Comparison of ENCODE assay signal across 2 cellular contexts in the genomic region with DNA sequence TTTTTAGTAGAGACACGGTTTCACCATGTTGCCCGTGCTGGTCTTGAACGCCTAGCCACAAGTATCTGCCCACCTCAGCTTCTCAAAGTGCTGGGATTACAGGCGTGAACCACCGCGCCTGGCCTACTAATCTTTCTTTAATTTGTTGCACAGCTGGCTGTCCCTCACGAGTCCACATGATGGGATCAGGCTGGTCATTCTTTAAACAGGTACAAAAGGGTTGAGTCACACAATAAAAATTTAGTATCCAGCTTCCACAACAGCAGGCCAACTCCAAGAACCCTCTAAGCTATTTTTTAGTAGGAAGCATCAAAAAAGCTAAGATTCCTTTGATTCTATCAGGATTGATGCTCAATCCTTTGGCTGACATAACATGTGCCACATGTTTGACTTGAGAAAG.
TF ChIP-seq lines count a peak whose summit lies in the region.

No MANE protein-coding gene starts in this region.

TF ChIP-seq in A549, 52 proteins besides CTCF, POLR2A, EP300 and RAD21:
- TF ChIP-seq, protein P1, sequence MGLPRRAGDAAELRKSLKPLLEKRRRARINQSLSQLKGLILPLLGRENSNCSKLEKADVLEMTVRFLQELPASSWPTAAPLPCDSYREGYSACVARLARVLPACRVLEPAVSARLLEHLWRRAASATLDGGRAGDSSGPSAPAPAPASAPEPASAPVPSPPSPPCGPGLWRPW (IDR thresholded peaks at IDR 0.05): no peak
- TF ChIP-seq, protein P2, sequence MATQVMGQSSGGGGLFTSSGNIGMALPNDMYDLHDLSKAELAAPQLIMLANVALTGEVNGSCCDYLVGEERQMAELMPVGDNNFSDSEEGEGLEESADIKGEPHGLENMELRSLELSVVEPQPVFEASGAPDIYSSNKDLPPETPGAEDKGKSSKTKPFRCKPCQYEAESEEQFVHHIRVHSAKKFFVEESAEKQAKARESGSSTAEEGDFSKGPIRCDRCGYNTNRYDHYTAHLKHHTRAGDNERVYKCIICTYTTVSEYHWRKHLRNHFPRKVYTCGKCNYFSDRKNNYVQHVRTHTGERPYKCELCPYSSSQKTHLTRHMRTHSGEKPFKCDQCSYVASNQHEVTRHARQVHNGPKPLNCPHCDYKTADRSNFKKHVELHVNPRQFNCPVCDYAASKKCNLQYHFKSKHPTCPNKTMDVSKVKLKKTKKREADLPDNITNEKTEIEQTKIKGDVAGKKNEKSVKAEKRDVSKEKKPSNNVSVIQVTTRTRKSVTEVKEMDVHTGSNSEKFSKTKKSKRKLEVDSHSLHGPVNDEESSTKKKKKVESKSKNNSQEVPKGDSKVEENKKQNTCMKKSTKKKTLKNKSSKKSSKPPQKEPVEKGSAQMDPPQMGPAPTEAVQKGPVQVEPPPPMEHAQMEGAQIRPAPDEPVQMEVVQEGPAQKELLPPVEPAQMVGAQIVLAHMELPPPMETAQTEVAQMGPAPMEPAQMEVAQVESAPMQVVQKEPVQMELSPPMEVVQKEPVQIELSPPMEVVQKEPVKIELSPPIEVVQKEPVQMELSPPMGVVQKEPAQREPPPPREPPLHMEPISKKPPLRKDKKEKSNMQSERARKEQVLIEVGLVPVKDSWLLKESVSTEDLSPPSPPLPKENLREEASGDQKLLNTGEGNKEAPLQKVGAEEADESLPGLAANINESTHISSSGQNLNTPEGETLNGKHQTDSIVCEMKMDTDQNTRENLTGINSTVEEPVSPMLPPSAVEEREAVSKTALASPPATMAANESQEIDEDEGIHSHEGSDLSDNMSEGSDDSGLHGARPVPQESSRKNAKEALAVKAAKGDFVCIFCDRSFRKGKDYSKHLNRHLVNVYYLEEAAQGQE (IDR thresholded peaks at IDR 0.05): no peak
- TF ChIP-seq, protein P3, sequence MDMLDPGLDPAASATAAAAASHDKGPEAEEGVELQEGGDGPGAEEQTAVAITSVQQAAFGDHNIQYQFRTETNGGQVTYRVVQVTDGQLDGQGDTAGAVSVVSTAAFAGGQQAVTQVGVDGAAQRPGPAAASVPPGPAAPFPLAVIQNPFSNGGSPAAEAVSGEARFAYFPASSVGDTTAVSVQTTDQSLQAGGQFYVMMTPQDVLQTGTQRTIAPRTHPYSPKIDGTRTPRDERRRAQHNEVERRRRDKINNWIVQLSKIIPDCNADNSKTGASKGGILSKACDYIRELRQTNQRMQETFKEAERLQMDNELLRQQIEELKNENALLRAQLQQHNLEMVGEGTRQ (IDR thresholded peaks at IDR 0.05): no peak
- TF ChIP-seq, protein P4, sequence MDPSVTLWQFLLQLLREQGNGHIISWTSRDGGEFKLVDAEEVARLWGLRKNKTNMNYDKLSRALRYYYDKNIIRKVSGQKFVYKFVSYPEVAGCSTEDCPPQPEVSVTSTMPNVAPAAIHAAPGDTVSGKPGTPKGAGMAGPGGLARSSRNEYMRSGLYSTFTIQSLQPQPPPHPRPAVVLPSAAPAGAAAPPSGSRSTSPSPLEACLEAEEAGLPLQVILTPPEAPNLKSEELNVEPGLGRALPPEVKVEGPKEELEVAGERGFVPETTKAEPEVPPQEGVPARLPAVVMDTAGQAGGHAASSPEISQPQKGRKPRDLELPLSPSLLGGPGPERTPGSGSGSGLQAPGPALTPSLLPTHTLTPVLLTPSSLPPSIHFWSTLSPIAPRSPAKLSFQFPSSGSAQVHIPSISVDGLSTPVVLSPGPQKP (IDR thresholded peaks at IDR 0.05; ENCODE audit: low read depth, low read length): no peak
- TF ChIP-seq HOXB5 (CRISPR knock-in tag; IDR thresholded peaks at IDR 0.05): no peak
- no peak for TF ChIP-seq GATA3 (IDR thresholded peaks at IDR 0.05; ENCODE audit: borderline replicate concordance)
- TF ChIP-seq, protein P5, sequence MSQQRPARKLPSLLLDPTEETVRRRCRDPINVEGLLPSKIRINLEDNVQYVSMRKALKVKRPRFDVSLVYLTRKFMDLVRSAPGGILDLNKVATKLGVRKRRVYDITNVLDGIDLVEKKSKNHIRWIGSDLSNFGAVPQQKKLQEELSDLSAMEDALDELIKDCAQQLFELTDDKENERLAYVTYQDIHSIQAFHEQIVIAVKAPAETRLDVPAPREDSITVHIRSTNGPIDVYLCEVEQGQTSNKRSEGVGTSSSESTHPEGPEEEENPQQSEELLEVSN (IDR thresholded peaks at IDR 0.05; ENCODE audit: borderline replicate concordance, low read depth): no peak
- TF ChIP-seq HOXA7 (CRISPR knock-in tag; IDR thresholded peaks at IDR 0.05): no peak
- no peak for TF ChIP-seq ESRRA (IDR thresholded peaks at IDR 0.05; ENCODE audit: borderline replicate concordance, low read length)
- no peak for TF ChIP-seq HEYL (CRISPR knock-in tag; IDR thresholded peaks at IDR 0.05)
- no peak for TF ChIP-seq CBX2 (IDR thresholded peaks at IDR 0.05; ENCODE audit: borderline replicate concordance, low read depth)
- TF ChIP-seq, protein P6, sequence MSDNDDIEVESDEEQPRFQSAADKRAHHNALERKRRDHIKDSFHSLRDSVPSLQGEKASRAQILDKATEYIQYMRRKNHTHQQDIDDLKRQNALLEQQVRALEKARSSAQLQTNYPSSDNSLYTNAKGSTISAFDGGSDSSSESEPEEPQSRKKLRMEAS (IDR thresholded peaks at IDR 0.05): no peak
- no peak for TF ChIP-seq POLR2AphosphoS2 (conservative IDR thresholded peaks at IDR 0.05; ENCODE audit: low read length)

TF ChIP-seq in WTC11, 78 proteins besides CTCF, POLR2A, EP300 and RAD21:
- TF ChIP-seq, protein P7, sequence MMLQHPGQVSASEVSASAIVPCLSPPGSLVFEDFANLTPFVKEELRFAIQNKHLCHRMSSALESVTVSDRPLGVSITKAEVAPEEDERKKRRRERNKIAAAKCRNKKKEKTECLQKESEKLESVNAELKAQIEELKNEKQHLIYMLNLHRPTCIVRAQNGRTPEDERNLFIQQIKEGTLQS (CRISPR knock-in tag; conservative IDR thresholded peaks at IDR 0.05): no peak
- TF ChIP-seq SMAD4 (CRISPR knock-in tag; IDR thresholded peaks at IDR 0.05): no peak
- TF ChIP-seq ZNF416 (CRISPR knock-in tag; IDR thresholded peaks at IDR 0.05): no peak
- no peak for TF ChIP-seq SP1 (CRISPR knock-in tag; conservative IDR thresholded peaks at IDR 0.05)
- no peak for TF ChIP-seq ZNF317 (CRISPR knock-in tag; IDR thresholded peaks at IDR 0.05; ENCODE audit: borderline replicate concordance, low read depth)
- TF ChIP-seq, protein P8, sequence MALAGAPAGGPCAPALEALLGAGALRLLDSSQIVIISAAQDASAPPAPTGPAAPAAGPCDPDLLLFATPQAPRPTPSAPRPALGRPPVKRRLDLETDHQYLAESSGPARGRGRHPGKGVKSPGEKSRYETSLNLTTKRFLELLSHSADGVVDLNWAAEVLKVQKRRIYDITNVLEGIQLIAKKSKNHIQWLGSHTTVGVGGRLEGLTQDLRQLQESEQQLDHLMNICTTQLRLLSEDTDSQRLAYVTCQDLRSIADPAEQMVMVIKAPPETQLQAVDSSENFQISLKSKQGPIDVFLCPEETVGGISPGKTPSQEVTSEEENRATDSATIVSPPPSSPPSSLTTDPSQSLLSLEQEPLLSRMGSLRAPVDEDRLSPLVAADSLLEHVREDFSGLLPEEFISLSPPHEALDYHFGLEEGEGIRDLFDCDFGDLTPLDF (CRISPR knock-in tag; IDR thresholded peaks at IDR 0.05): no peak
- TF ChIP-seq, protein P9, sequence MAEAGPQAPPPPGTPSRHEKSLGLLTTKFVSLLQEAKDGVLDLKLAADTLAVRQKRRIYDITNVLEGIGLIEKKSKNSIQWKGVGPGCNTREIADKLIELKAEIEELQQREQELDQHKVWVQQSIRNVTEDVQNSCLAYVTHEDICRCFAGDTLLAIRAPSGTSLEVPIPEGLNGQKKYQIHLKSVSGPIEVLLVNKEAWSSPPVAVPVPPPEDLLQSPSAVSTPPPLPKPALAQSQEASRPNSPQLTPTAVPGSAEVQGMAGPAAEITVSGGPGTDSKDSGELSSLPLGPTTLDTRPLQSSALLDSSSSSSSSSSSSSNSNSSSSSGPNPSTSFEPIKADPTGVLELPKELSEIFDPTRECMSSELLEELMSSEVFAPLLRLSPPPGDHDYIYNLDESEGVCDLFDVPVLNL (CRISPR knock-in tag; IDR thresholded peaks at IDR 0.05; ENCODE audit: borderline replicate concordance, low read depth): no peak
- TF ChIP-seq, protein P10, sequence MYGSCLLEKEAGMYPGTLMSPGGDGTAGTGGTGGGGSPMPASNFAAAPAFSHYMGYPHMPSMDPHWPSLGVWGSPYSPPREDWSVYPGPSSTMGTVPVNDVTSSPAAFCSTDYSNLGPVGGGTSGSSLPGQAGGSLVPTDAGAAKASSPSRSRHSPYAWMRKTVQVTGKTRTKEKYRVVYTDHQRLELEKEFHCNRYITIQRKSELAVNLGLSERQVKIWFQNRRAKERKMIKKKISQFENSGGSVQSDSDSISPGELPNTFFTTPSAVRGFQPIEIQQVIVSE (CRISPR knock-in tag; IDR thresholded peaks at IDR 0.05; ENCODE audit: borderline replicate concordance): no peak
- TF ChIP-seq, protein P11, sequence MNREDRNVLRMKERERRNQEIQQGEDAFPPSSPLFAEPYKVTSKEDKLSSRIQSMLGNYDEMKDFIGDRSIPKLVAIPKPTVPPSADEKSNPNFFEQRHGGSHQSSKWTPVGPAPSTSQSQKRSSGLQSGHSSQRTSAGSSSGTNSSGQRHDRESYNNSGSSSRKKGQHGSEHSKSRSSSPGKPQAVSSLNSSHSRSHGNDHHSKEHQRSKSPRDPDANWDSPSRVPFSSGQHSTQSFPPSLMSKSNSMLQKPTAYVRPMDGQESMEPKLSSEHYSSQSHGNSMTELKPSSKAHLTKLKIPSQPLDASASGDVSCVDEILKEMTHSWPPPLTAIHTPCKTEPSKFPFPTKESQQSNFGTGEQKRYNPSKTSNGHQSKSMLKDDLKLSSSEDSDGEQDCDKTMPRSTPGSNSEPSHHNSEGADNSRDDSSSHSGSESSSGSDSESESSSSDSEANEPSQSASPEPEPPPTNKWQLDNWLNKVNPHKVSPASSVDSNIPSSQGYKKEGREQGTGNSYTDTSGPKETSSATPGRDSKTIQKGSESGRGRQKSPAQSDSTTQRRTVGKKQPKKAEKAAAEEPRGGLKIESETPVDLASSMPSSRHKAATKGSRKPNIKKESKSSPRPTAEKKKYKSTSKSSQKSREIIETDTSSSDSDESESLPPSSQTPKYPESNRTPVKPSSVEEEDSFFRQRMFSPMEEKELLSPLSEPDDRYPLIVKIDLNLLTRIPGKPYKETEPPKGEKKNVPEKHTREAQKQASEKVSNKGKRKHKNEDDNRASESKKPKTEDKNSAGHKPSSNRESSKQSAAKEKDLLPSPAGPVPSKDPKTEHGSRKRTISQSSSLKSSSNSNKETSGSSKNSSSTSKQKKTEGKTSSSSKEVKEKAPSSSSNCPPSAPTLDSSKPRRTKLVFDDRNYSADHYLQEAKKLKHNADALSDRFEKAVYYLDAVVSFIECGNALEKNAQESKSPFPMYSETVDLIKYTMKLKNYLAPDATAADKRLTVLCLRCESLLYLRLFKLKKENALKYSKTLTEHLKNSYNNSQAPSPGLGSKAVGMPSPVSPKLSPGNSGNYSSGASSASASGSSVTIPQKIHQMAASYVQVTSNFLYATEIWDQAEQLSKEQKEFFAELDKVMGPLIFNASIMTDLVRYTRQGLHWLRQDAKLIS (CRISPR knock-in tag; IDR thresholded peaks at IDR 0.05; ENCODE audit: borderline replicate concordance): no peak
- no peak for TF ChIP-seq TP53 (CRISPR knock-in tag; IDR thresholded peaks at IDR 0.05)
- no peak for TF ChIP-seq OVOL2 (CRISPR knock-in tag; IDR thresholded peaks at IDR 0.05; ENCODE audit: borderline replicate concordance)
TF ChIP-seq in WTC11: peak in this region for 0.
